Comparison of ENCODE assay signal across 1 cellular context in the genomic region with DNA sequence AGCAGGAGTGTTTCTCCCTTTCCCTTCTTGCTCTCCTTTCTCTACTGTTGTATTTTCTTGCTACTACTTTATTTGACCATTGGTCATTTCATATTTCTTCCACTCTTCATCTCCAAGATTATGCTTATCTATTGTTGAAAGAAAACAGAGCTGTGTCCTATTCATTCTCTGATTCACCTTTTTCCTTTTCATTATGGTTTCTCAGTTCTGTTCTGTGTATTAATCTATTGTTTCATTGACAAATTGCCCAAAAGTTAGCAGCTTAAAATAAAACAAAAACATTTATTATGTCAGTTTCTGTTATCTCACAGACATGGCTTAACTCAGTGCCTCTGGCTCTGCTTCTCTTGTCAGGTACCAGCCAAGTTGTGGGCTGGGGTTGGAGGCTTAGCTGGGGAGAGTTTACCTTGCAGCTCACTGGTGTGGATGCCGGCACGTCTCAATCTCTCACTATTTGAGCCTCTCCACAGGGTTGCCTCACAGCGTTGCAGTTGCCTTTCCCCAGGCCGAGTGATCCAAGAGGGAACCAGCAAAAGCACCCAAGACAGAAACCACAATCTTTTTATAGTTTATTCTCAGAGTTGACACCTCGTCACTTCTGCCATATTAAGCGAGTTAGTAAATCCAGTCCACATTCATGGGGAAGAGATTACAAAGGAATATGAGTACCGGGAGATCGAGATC.
TF ChIP-seq lines count a peak whose summit lies in the region.

No MANE protein-coding gene starts in this region.

TF ChIP-seq in GM23338, 12 proteins besides CTCF, POLR2A, EP300 and RAD21:
- TF ChIP-seq, protein P1, sequence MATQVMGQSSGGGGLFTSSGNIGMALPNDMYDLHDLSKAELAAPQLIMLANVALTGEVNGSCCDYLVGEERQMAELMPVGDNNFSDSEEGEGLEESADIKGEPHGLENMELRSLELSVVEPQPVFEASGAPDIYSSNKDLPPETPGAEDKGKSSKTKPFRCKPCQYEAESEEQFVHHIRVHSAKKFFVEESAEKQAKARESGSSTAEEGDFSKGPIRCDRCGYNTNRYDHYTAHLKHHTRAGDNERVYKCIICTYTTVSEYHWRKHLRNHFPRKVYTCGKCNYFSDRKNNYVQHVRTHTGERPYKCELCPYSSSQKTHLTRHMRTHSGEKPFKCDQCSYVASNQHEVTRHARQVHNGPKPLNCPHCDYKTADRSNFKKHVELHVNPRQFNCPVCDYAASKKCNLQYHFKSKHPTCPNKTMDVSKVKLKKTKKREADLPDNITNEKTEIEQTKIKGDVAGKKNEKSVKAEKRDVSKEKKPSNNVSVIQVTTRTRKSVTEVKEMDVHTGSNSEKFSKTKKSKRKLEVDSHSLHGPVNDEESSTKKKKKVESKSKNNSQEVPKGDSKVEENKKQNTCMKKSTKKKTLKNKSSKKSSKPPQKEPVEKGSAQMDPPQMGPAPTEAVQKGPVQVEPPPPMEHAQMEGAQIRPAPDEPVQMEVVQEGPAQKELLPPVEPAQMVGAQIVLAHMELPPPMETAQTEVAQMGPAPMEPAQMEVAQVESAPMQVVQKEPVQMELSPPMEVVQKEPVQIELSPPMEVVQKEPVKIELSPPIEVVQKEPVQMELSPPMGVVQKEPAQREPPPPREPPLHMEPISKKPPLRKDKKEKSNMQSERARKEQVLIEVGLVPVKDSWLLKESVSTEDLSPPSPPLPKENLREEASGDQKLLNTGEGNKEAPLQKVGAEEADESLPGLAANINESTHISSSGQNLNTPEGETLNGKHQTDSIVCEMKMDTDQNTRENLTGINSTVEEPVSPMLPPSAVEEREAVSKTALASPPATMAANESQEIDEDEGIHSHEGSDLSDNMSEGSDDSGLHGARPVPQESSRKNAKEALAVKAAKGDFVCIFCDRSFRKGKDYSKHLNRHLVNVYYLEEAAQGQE (IDR thresholded peaks at IDR 0.05; ENCODE audit: unreplicated experiment): no peak
- TF ChIP-seq JUNB (IDR thresholded peaks at IDR 0.05; ENCODE audit: unreplicated experiment) (no peak), ZNF331 (CRISPR knock-in tag; IDR thresholded peaks at IDR 0.05; ENCODE audit: low read depth) (no peak), POLR2AphosphoS5 (IDR thresholded peaks at IDR 0.05; ENCODE audit: low read depth) (no peak), ZNF462 (CRISPR knock-in tag; IDR thresholded peaks at IDR 0.05) (no peak), STAT1 (IDR thresholded peaks at IDR 0.05; ENCODE audit: unreplicated experiment) (no peak), EZH2phosphoT487 (IDR thresholded peaks at IDR 0.05; ENCODE audit: unreplicated experiment) (no peak), NANOG (IDR thresholded peaks at IDR 0.05; ENCODE audit: borderline replicate concordance) (no peak), CREB1 (CRISPR knock-in tag; IDR thresholded peaks at IDR 0.05; ENCODE audit: low read depth) (no peak)
- TF ChIP-seq, protein P2, sequence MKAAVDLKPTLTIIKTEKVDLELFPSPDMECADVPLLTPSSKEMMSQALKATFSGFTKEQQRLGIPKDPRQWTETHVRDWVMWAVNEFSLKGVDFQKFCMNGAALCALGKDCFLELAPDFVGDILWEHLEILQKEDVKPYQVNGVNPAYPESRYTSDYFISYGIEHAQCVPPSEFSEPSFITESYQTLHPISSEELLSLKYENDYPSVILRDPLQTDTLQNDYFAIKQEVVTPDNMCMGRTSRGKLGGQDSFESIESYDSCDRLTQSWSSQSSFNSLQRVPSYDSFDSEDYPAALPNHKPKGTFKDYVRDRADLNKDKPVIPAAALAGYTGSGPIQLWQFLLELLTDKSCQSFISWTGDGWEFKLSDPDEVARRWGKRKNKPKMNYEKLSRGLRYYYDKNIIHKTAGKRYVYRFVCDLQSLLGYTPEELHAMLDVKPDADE (IDR thresholded peaks at IDR 0.05): no peak
TF ChIP-seq in GM23338: peak in this region for 0.
